ENCODE assay signal across 17 cellular contexts in the genomic region with DNA sequence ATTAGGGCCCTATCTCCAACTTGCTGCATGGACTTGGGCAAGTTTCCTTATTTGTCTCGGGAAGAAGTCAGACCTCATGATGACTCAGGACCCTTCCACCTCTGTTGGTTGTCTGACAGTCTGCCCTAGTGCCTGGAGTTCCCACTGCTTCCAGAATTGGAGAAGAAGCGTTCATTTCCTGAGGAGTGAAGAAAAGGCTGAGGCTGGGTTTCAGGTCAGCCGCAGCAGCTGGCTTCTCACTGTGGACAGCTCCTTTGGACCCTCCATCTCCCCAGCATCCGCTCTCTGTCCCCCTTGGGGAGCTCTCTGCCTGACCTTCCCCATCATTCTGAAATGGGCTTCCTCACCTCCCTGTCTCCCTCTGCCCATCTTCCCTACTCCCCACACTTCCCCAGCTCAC.
DNase-seq lines count a peak whose midpoint lies in the region; ATAC-seq and TF ChIP-seq lines count a peak whose summit lies in the region.
"Had no signal": no experiment of that assay in that cellular context is flagged by ENCODE, and none has a peak within 500 bp of the region (broad histone marks: within the 10 kb centered on the region; RNA-seq: fewer than 3 reads in every experiment).

No MANE protein-coding gene starts in this region.

- 64 to 71% methylated on average over 4 of the region's 4 CpGs for WGBS in tibial nerve, 2 donors

- H3K36me3 ChIP-seq in brain microvascular endothelial cell (replicated peaks) (no peaks in the 10 kb centered on the region), tibial nerve (peaks cover 0 to 4% (median 0%) of the 10 kb centered on the region in 3 donors)

- peak; percentile 46 for ATAC-seq in left ventricle myocardium superior
- no peak for ATAC-seq in HG02870 (IDR thresholded peaks at IDR 0.05; ENCODE audit: unreplicated experiment)
- no peak for ATAC-seq in GM21390 (IDR thresholded peaks at IDR 0.05; ENCODE audit: unreplicated experiment)

- H3K36me3 Mint-ChIP-seq in osteocyte (ENCODE audit: unreplicated experiment), result peaks cover 45% of the 10 kb centered on the region
- H3K36me3 Mint-ChIP-seq: immature natural killer cell had no signal

- H3K9me3 ChIP-seq in tibial nerve, result no peaks in the 10 kb centered on the region

- no peak for TF ChIP-seq CTCF in brain microvascular endothelial cell (IDR thresholded peaks at IDR 0.05; ENCODE audit: low read depth, low read length, missing control alignments)
- TF ChIP-seq CTCF in osteocyte (IDR thresholded peaks at IDR 0.05), result no peak
- no peak for TF ChIP-seq CTCF in tibial nerve (IDR thresholded peaks at IDR 0.05)

- no peaks in the 10 kb centered on the region for H3K27me3 Mint-ChIP-seq in osteocyte (ENCODE audit: unreplicated experiment)
- H3K27me3 Mint-ChIP-seq: activated CD4-positive, alpha-beta T cell treated with anti-CD3 and anti-CD28 coated beads, Interleukin-2, amount 10 ng/mL, durations not matched to agents 24 days and 14 days; progenitor cell of endocrine pancreas had no signal

- in situ Hi-C loops in brain microvascular endothelial cell (cut with HindIII; ENCODE audit: low pct_ligation_motif_present, low sequenced_read_pairs), result loop anchor here (25.0 kb wide), 1 partner anchor 176 kb away; a partner anchor contains a TSS

- peaks cover 0 to 42% (median 7%) of the 10 kb centered on the region in 4 donors for H3K4me1 ChIP-seq in tibial nerve

- H3K27ac ChIP-seq in brain microvascular endothelial cell (no peak overlapping the region), tibial nerve (peak overlapping the region in 3 of 4 donors; percentile 25 to 76 (median 68))

- peaks cover 46% of the 10 kb centered on the region for H3K4me1 Mint-ChIP-seq in osteocyte (ENCODE audit: unreplicated experiment)
- H3K4me1 Mint-ChIP-seq: activated CD4-positive, alpha-beta T cell treated with anti-CD3 and anti-CD28 coated beads, Interleukin-2, amount 10 ng/mL, durations not matched to agents 24 days and 14 days; immature natural killer cell had no signal

- no peaks in the 10 kb centered on the region for H3K9me3 Mint-ChIP-seq in osteocyte (ENCODE audit: unreplicated experiment)
- H3K9me3 Mint-ChIP-seq: activated CD4-positive, alpha-beta T cell treated with anti-CD3 and anti-CD28 coated beads, Interleukin-2, amount 10 ng/mL, durations not matched to agents 24 days and 14 days; activated T-helper 2 cell treated with anti-CD3 and anti-CD28 coated beads, Interferon-gamma antibody, Interleukin-2, Interleukin-4, amounts not matched to agents 10 μg/mL and 5 μg/mL and 100 μg/mL, durations not matched to agents 14 hours and 24 hours and 36 hours; immature natural killer cell had no signal

- intact Hi-C loops in left ventricle myocardium superior (cut with micrococcal nuclease), result no loop called here

- TF ChIP-seq POLR2A in tibial nerve (IDR thresholded peaks at IDR 0.05), result no peak

- H3K27me3 ChIP-seq in brain microvascular endothelial cell (replicated peaks) (no peaks in the 10 kb centered on the region), tibial nerve (no peaks in the 10 kb centered on the region)

- no peak overlapping the region for H3K4me3 ChIP-seq in brain microvascular endothelial cell (ENCODE audit: low read depth, low read length)
- no peak overlapping the region for H3K4me3 ChIP-seq in tibial nerve

- DNase-seq in brain microvascular endothelial cell, result peak; percentile 12
- DNase-seq in left ventricle myocardium superior, result peak; percentile 44
- DNase-seq in osteocyte (ENCODE audit: extremely low spot score, unreplicated experiment), result no peak
- no peak for DNase-seq in tibial nerve (ENCODE audit: low spot score in 2 of 2)
- no peak for DNase-seq in 8988T
- no peak for DNase-seq in activated gamma-delta T cell (lab: John Stamatoyannopoulos, UW)
- DNase-seq: activated CD4-positive, alpha-beta T cell treated with anti-CD3 and anti-CD28 coated beads, Interleukin-2, amount 10 ng/mL, durations not matched to agents 24 days and 14 days; central memory CD4-positive, alpha-beta T cell; effector CD8-positive, alpha-beta T cell; immature natural killer cell; NCI-H1105 treated with DMSO at 0.1 percent for 48 hours; NCI-H2107; SW 1271 had no signal

- no peak overlapping the region for H3K4me3 Mint-ChIP-seq in osteocyte (ENCODE audit: unreplicated experiment)
- H3K4me3 Mint-ChIP-seq: activated CD4-positive, alpha-beta T cell treated with anti-CD3 and anti-CD28 coated beads, Interleukin-2, amount 10 ng/mL, durations not matched to agents 24 days and 14 days; immature natural killer cell had no signal

- TF ChIP-seq EP300 in tibial nerve (IDR thresholded peaks at IDR 0.05), result no peak

- H3K27ac Mint-ChIP-seq in osteocyte (ENCODE audit: unreplicated experiment), result peak overlapping the region; percentile 2
- H3K27ac Mint-ChIP-seq: activated CD4-positive, alpha-beta T cell treated with anti-CD3 and anti-CD28 coated beads, Interleukin-2, amount 10 ng/mL, durations not matched to agents 24 days and 14 days; activated T-helper 2 cell treated with anti-CD3 and anti-CD28 coated beads, Interferon-gamma antibody, Interleukin-2, Interleukin-4, amounts not matched to agents 10 μg/mL and 5 μg/mL and 100 μg/mL, durations not matched to agents 14 hours and 24 hours and 36 hours; immature natural killer cell; progenitor cell of endocrine pancreas had no signal

Comparison
In these comparisons a context has a peak if more than half of its experiments do, and no peak if none do; other contexts are left out.
1. DNase-seq: peak in brain microvascular endothelial cell (single experiment) and left ventricle myocardium superior (single experiment); none in osteocyte (single experiment), tibial nerve (0 of 2), 8988T (single experiment) and activated gamma-delta T cell (single experiment).